In the genomic region with DNA sequence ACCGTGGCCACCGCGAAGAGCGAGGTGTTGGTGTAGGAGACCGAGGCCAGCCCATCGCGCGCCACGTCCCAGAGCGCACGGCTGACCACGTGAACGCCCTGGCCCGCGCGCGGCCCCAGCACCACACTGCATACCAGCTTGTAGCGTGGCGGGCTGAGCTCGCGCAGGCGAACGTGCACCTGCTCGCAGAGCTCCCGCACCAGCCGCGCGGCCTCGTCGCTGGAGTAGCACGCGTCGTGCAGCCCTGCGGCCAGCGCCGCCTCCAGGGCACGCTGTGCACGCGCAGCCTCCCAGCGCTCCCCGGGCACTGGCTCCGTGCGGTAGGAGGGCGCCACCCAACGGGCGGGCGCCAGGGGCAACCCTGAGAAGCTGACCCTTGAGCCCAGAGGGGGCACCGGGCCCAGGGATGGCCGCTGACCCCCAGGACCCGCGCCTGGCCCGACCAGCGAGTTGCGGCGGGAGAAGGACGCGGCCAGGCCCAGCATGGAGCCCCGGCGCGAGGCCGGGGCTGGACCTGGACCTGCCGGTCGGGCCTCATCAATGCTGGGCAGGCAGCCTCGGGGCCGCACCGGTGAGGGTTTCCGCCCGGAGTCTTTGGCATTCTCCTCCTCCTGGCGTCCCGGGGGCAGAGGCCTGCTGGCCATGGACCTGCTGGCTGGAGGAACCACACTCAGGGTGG, we compare ENCODE assay signal across 11 cellular contexts. TPM values are rescaled to one million over a fixed set of nuclear protein-coding genes. Genes with fewer than 3 reads are reported as not detected.
DNase-seq lines count a peak whose midpoint lies in the region; TF ChIP-seq lines count a peak whose summit lies in the region.
"Had no signal": no experiment of that assay in that cellular context is flagged by ENCODE, and none has a peak within 500 bp of the region (broad histone marks: within the 10 kb centered on the region; RNA-seq: fewer than 3 reads in every experiment).

No MANE protein-coding gene starts in this region.

- DNase-seq in CD8-positive, alpha-beta memory T cell = peak in 3 of 5 donors; percentile 38 to 54 (median 38)
- no peak for DNase-seq in T-helper 2 cell treated with Interferon-gamma antibody and Interleukin-4, amounts not matched to agents 5 μg/mL and 100 μg/mL, for 36 hours (ENCODE audit: low spot score)
- DNase-seq in fibroblast of the aortic adventitia (ENCODE audit: low read depth) (no peak), AG20443 (ENCODE audit: low spot score) (no peak), pons (ENCODE audit: low spot score) (no peak), NCI-H510A (lab: John Stamatoyannopoulos, UW) (no peak)
- DNase-seq in activated CD8-positive, alpha-beta memory T cell treated with anti-CD3 and anti-CD28 coated beads, Interleukin-2, amount 50 U/mL, for 48 hours = no peak
- DNase-seq: activated B cell treated with CpG ODN at 0.5 μM for 24 hours, retina had no signal

- peak overlapping the region in 2 of 7 donors; percentile 90 for H3K4me3 Mint-ChIP-seq in CD8-positive, alpha-beta memory T cell
- H3K4me3 Mint-ChIP-seq in T-helper 2 cell treated with Interferon-gamma antibody and Interleukin-4, amounts not matched to agents 5 μg/mL and 100 μg/mL, for 36 hours = no peak overlapping the region

- no peak overlapping the region for H3K9ac ChIP-seq in rectal smooth muscle tissue (ENCODE audit: low read length)

- no peak for TF ChIP-seq CTCF in fibroblast of the aortic adventitia (IDR thresholded peaks at IDR 0.05; ENCODE audit: insufficient read depth, low read length)

- peaks cover 0 to 3% of the 10 kb centered on the region in 2 donors for H3K27me3 Mint-ChIP-seq in CD8-positive, alpha-beta memory T cell
- H3K27me3 Mint-ChIP-seq in T-helper 2 cell treated with Interferon-gamma antibody and Interleukin-4, amounts not matched to agents 5 μg/mL and 100 μg/mL, for 36 hours (ENCODE audit: low read depth) = no peaks in the 10 kb centered on the region
- H3K27me3 Mint-ChIP-seq: activated B cell treated with CpG ODN at 0.5 μM for 24 hours had no signal

- peaks cover 13 to 57% (median 14%) of the 10 kb centered on the region in 3 donors for H3K36me3 Mint-ChIP-seq in CD8-positive, alpha-beta memory T cell
- peaks cover 65% of the 10 kb centered on the region for H3K36me3 Mint-ChIP-seq in T-helper 2 cell treated with Interferon-gamma antibody and Interleukin-4, amounts not matched to agents 5 μg/mL and 100 μg/mL, for 36 hours (ENCODE audit: low read depth)

- peaks cover 64 to 77% (median 69%) of the 10 kb centered on the region in 3 donors for H3K4me1 Mint-ChIP-seq in CD8-positive, alpha-beta memory T cell
- peaks cover 62% of the 10 kb centered on the region for H3K4me1 Mint-ChIP-seq in T-helper 2 cell treated with Interferon-gamma antibody and Interleukin-4, amounts not matched to agents 5 μg/mL and 100 μg/mL, for 36 hours (ENCODE audit: low read depth)

- CTCF ChIA-PET in CD8-positive, alpha-beta memory T cell (lab: Charles Lee) = interaction anchor here (1.2 to 4.3 kb wide), 4 partner anchors 13 to 30 kb away, joined by 3 to 15 read pairs (median 8); a partner anchor contains a TSS

- peaks cover 29% of the 10 kb centered on the region for H3K36me3 ChIP-seq in CD8-positive, alpha-beta memory T cell (ENCODE audit: insufficient read depth, low read length)
- peaks cover 16% of the 10 kb centered on the region for H3K36me3 ChIP-seq in rectal smooth muscle tissue (ENCODE audit: control insufficient read depth, insufficient read depth, low read length)

- peak overlapping the region; percentile 42 for H3K4me3 ChIP-seq in CD8-positive, alpha-beta memory T cell (ENCODE audit: low read length)
- H3K4me3 ChIP-seq in fibroblast of the aortic adventitia (ENCODE audit: low read depth, low read length) = peak overlapping the region; percentile 35
- H3K4me3 ChIP-seq in rectal smooth muscle tissue (ENCODE audit: low read length) = no peak overlapping the region

- POLR2A ChIA-PET in CD8-positive, alpha-beta memory T cell (lab: Charles Lee) = interaction anchor here (0.5 to 5.3 kb wide), 5 partner anchors 8 to 35 kb away, joined by 3 to 120 read pairs (median 9); a partner anchor contains a TSS

- peak overlapping the region; percentile 97 to 100 (median 100) for H3K27ac Mint-ChIP-seq in CD8-positive, alpha-beta memory T cell
- peak overlapping the region; percentile 99 for H3K27ac Mint-ChIP-seq in T-helper 2 cell treated with Interferon-gamma antibody and Interleukin-4, amounts not matched to agents 5 μg/mL and 100 μg/mL, for 36 hours

- H3K9me3 Mint-ChIP-seq in CD8-positive, alpha-beta memory T cell = no peaks in the 10 kb centered on the region
- no peaks in the 10 kb centered on the region for H3K9me3 Mint-ChIP-seq in T-helper 2 cell treated with Interferon-gamma antibody and Interleukin-4, amounts not matched to agents 5 μg/mL and 100 μg/mL, for 36 hours
- H3K9me3 Mint-ChIP-seq: activated B cell treated with CpG ODN at 0.5 μM for 24 hours had no signal

- no peaks in the 10 kb centered on the region for H3K9me3 ChIP-seq in CD8-positive, alpha-beta memory T cell (ENCODE audit: low read length)

- peaks cover 72% of the 10 kb centered on the region for H3K4me1 ChIP-seq in CD8-positive, alpha-beta memory T cell (ENCODE audit: insufficient read depth, low read length)
- H3K4me1 ChIP-seq in rectal smooth muscle tissue (ENCODE audit: control insufficient read depth, insufficient read depth, low read length) = peaks cover 39% of the 10 kb centered on the region

- no peaks in the 10 kb centered on the region for H3K27me3 ChIP-seq in CD8-positive, alpha-beta memory T cell (ENCODE audit: insufficient read depth, low read length, poor library complexity, severe bottlenecking)
- H3K27me3 ChIP-seq in rectal smooth muscle tissue (ENCODE audit: control insufficient read depth, insufficient read depth, low read length) = no peaks in the 10 kb centered on the region

- peak overlapping the region; percentile 96 for H3K27ac ChIP-seq in CD8-positive, alpha-beta memory T cell (ENCODE audit: low read depth, low read length)
- H3K27ac ChIP-seq in rectal smooth muscle tissue (ENCODE audit: low read depth, low read length) = peak overlapping the region; percentile 99

RNA-seq across cellular contexts. Expression of a gene that starts 1.0 kb away (rescaled TPM):
- under 1 TPM; 0.28 to 0.31 TPM for total RNA-seq in CD8-positive, alpha-beta memory T cell
- polyA plus RNA-seq in CD8-positive, alpha-beta memory T cell = not detected
- total RNA-seq in fibroblast of the aortic adventitia (ENCODE audit: low replicate concordance) = 1.2 TPM in 1 of 2 replicates, not detected in the other
- total RNA-seq: activated B cell treated with CpG ODN at 0.5 μM for 24 hours had no signal

RNA-seq across cellular contexts. Expression of a gene that starts 2.2 kb away (rescaled TPM):
- total RNA-seq in CD8-positive, alpha-beta memory T cell = 1 to 10 TPM; 7.3 to 7.8 TPM
- polyA plus RNA-seq in CD8-positive, alpha-beta memory T cell = 0.24 TPM
- total RNA-seq in fibroblast of the aortic adventitia (ENCODE audit: low replicate concordance) = 5.2 and 5.4 TPM in 2 replicates

RNA-seq across cellular contexts. Expression of a gene that starts 6.0 kb away (rescaled TPM):
- total RNA-seq in CD8-positive, alpha-beta memory T cell = 100 to 1,000 TPM; 104 to 114 TPM
- 22.5 TPM for polyA plus RNA-seq in CD8-positive, alpha-beta memory T cell
- 28.8 and 36.1 TPM in 2 replicates for total RNA-seq in fibroblast of the aortic adventitia (ENCODE audit: low replicate concordance)

RNA-seq across cellular contexts. Expression of a gene that starts 18.2 kb away (rescaled TPM):
- 1 to 10 TPM; 1.2 to 1.4 TPM for total RNA-seq in CD8-positive, alpha-beta memory T cell
- polyA plus RNA-seq in CD8-positive, alpha-beta memory T cell = 0.54 TPM
- total RNA-seq in fibroblast of the aortic adventitia (ENCODE audit: low replicate concordance) = 0.09 TPM in 1 of 2 replicates, not detected in the other
- total RNA-seq: H4 had no signal

RNA-seq across cellular contexts. Expression of a gene that starts 30.8 kb away (rescaled TPM):
- total RNA-seq in CD8-positive, alpha-beta memory T cell = 1,000 to 10,000 TPM; 2,426 to 2,465 TPM
- polyA plus RNA-seq in CD8-positive, alpha-beta memory T cell = 972 TPM
- 894 and 2,421 TPM in 2 replicates for total RNA-seq in fibroblast of the aortic adventitia (ENCODE audit: low replicate concordance)

Comparison
In these comparisons a context has a peak if more than half of its experiments do, and no peak if none do; other contexts are left out.
1. DNase-seq: peak in CD8-positive, alpha-beta memory T cell (3 of 5); none in T-helper 2 cell treated with Interferon-gamma antibody and Interleukin-4, amounts not matched to agents 5 μg/mL and 100 μg/mL, for 36 hours (single experiment), fibroblast of the aortic adventitia (single experiment), AG20443 (single experiment), pons (single experiment), NCI-H510A (single experiment) and activated CD8-positive, alpha-beta memory T cell treated with anti-CD3 and anti-CD28 coated beads, Interleukin-2, amount 50 U/mL, for 48 hours (single experiment).